ENCODE assay signal across 1 cellular context in genomic region chr22:31206896-31207687, GRCh38.
TF ChIP-seq lines count a peak whose summit lies in the region.

No MANE protein-coding gene starts in this region.

TF ChIP-seq in HepG2, 621 proteins besides CTCF, POLR2A, EP300 and RAD21 (continued from another document):
- TF ChIP-seq, protein P1, sequence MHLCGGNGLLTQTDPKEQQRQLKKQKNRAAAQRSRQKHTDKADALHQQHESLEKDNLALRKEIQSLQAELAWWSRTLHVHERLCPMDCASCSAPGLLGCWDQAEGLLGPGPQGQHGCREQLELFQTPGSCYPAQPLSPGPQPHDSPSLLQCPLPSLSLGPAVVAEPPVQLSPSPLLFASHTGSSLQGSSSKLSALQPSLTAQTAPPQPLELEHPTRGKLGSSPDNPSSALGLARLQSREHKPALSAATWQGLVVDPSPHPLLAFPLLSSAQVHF (CRISPR knock-in tag; IDR thresholded peaks at IDR 0.05), result no peak
- TF ChIP-seq, protein P2, sequence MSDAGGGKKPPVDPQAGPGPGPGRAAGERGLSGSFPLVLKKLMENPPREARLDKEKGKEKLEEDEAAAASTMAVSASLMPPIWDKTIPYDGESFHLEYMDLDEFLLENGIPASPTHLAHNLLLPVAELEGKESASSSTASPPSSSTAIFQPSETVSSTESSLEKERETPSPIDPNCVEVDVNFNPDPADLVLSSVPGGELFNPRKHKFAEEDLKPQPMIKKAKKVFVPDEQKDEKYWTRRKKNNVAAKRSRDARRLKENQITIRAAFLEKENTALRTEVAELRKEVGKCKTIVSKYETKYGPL (CRISPR knock-in tag; IDR thresholded peaks at IDR 0.05), result no peak
- TF ChIP-seq HNF1A (IDR thresholded peaks at IDR 0.05; ENCODE audit: low read depth), result no peak
- TF ChIP-seq HNF1A (CRISPR knock-in tag; IDR thresholded peaks at IDR 0.05; ENCODE audit: borderline replicate concordance), result no peak
- TF ChIP-seq, protein P3, sequence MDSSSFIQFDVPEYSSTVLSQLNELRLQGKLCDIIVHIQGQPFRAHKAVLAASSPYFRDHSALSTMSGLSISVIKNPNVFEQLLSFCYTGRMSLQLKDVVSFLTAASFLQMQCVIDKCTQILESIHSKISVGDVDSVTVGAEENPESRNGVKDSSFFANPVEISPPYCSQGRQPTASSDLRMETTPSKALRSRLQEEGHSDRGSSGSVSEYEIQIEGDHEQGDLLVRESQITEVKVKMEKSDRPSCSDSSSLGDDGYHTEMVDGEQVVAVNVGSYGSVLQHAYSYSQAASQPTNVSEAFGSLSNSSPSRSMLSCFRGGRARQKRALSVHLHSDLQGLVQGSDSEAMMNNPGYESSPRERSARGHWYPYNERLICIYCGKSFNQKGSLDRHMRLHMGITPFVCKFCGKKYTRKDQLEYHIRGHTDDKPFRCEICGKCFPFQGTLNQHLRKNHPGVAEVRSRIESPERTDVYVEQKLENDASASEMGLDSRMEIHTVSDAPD (CRISPR knock-in tag; IDR thresholded peaks at IDR 0.05), result no peak
- no peak for TF ChIP-seq FOSL2 (CRISPR knock-in tag; IDR thresholded peaks at IDR 0.05)
- no peak for TF ChIP-seq ZBTB20 (CRISPR knock-in tag; IDR thresholded peaks at IDR 0.05; ENCODE audit: borderline replicate concordance, low read depth)
